2 cellular contexts compared by ENCODE assay signal in the genomic region with DNA sequence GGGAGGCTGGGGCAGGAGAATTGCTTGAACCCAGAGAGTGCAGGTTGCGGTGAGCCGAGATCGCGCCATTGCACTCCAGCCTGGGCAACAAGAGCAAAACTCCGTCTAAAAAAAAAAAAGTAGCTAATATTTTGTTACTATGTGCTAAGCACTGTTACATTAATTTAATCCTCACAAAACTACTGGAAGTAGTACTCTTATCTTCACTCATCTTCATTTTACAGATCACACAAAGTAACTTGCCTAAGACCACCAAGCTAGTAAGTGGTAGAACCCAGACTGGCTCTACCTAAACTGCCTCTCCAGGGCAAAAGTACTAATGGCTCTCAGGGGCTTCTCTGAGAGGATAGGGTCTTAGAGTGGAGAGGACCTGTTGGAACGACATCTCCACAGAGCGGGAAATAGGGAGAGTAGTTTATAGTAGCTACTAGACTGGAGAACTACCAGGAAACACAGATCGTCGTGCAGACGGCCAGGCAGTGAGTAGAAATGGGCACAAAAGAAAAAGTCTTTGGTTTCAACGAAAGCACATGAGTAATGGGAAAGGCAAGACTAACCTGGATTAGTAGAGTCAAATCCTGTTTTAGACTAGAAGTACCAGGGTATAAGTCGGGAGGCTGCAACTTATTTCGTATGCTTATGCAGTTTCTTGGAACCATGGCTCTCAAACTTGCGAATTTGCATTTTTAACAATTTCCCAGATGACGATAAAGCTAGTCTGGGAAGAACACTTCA.
TF ChIP-seq lines count a peak whose summit lies in the region.

No MANE protein-coding gene starts in this region.

TF ChIP-seq in SK-N-SH, 30 proteins besides CTCF, POLR2A, EP300 and RAD21 (continued from another document):
- TF ChIP-seq, protein P1, sequence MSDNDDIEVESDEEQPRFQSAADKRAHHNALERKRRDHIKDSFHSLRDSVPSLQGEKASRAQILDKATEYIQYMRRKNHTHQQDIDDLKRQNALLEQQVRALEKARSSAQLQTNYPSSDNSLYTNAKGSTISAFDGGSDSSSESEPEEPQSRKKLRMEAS (IDR thresholded peaks at IDR 0.05; ENCODE audit: low read depth): no peak
- no peak for TF ChIP-seq GATA2 (CRISPR knock-in tag; IDR thresholded peaks at IDR 0.05)
- no peak for TF ChIP-seq NFIC (IDR thresholded peaks at IDR 0.05; ENCODE audit: borderline replicate concordance)
- no peak for TF ChIP-seq MXI1 (IDR thresholded peaks at IDR 0.05; ENCODE audit: low read depth, low read length)
- TF ChIP-seq ELF1 (IDR thresholded peaks at IDR 0.05): no peak

TF ChIP-seq in SK-N-SH treated with all-trans-retinoic acid at 6 μM for 48 hours, 23 proteins besides CTCF, POLR2A, EP300 and RAD21 (continued from another document):
- TF ChIP-seq, protein P2, sequence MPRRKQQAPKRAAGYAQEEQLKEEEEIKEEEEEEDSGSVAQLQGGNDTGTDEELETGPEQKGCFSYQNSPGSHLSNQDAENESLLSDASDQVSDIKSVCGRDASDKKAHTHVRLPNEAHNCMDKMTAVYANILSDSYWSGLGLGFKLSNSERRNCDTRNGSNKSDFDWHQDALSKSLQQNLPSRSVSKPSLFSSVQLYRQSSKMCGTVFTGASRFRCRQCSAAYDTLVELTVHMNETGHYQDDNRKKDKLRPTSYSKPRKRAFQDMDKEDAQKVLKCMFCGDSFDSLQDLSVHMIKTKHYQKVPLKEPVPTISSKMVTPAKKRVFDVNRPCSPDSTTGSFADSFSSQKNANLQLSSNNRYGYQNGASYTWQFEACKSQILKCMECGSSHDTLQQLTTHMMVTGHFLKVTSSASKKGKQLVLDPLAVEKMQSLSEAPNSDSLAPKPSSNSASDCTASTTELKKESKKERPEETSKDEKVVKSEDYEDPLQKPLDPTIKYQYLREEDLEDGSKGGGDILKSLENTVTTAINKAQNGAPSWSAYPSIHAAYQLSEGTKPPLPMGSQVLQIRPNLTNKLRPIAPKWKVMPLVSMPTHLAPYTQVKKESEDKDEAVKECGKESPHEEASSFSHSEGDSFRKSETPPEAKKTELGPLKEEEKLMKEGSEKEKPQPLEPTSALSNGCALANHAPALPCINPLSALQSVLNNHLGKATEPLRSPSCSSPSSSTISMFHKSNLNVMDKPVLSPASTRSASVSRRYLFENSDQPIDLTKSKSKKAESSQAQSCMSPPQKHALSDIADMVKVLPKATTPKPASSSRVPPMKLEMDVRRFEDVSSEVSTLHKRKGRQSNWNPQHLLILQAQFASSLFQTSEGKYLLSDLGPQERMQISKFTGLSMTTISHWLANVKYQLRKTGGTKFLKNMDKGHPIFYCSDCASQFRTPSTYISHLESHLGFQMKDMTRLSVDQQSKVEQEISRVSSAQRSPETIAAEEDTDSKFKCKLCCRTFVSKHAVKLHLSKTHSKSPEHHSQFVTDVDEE (CRISPR knock-in tag; IDR thresholded peaks at IDR 0.05): no peak
